8 cellular contexts compared by ENCODE assay signal in genomic region chr5:138543730-138544104, GRCh38. TPM values are rescaled to one million over a fixed set of nuclear protein-coding genes. Genes with fewer than 3 reads are reported as not detected.
DNase-seq lines count a peak whose midpoint lies in the region; ATAC-seq and TF ChIP-seq lines count a peak whose summit lies in the region.

No MANE protein-coding gene starts in this region.

- in situ Hi-C loops in gastrocnemius medialis (cut with MboI; ENCODE audit: low sequenced_read_pairs in 4 of 4) = no loop called here

- H3K36me3 ChIP-seq in heart right ventricle = peaks cover 0 to 15% (median 0%) of the 10 kb centered on the region in 9 donors
- H3K36me3 ChIP-seq in gastrocnemius medialis = no peaks in the 10 kb centered on the region

- 0 to 1% methylated on average over 12 of the region's 12 CpGs for WGBS in heart right ventricle, 2 donors

- H3K9me3 ChIP-seq in heart right ventricle (no peaks in the 10 kb centered on the region), gastrocnemius medialis (no peaks in the 10 kb centered on the region)

- no peak for TF ChIP-seq CTCF in WI38 (IDR thresholded peaks at IDR 0.05; ENCODE audit: low read depth, low read length)
- TF ChIP-seq CTCF in heart right ventricle (IDR thresholded peaks at IDR 0.05) = no peak
- no peak for TF ChIP-seq CTCF in gastrocnemius medialis (IDR thresholded peaks at IDR 0.05 in 4 of 5, conservative IDR thresholded peaks at IDR 0.05 in 1 of 5)

- TF ChIP-seq POLR2A in gastrocnemius medialis (IDR thresholded peaks at IDR 0.05) = no peak

- intact Hi-C loops in heart right ventricle (cut with DNase I) (loop anchor here in 6 of 10 donors (1.0 to 10.0 kb wide), 5 partner anchors 31 to 79 kb away; partner anchors contain the start of genes EGR1 (in 4 of the 6) and HSPA9 (in 4 of the 6)), gastrocnemius medialis (cut with DNase I; ENCODE audit: low total_unique reads) (loop anchor here (1.0 to 5.0 kb wide), 4 partner anchors 32 to 206 kb away; partner anchors contain the start of genes EGR1 and HSPA9)

- H3K27ac ChIP-seq in heart right ventricle = peak overlapping the region; percentile 91 to 99 (median 97)
- peak overlapping the region; percentile 95 to 100 (median 98) for H3K27ac ChIP-seq in gastrocnemius medialis

- ATAC-seq in HG02884 (IDR thresholded peaks at IDR 0.05; ENCODE audit: unreplicated experiment) = peak; percentile 41
- peak; percentile 53 to 78 (median 72) for ATAC-seq in heart right ventricle
- ATAC-seq in gastrocnemius medialis = peak; percentile 71 to 73

- peak; percentile 63 for DNase-seq in stimulated activated CD8-positive, alpha-beta memory T cell treated with anti-CD3 and anti-CD28 coated beads, Interleukin-12 subunit alpha, Interleukin-12 subunit beta, amount 100 ng/mL, for 24 hours (ENCODE audit: extremely low read depth)
- DNase-seq in stimulated activated CD8-positive, alpha-beta memory T cell treated with anti-CD3 and anti-CD28 coated beads, Interleukin-4, amount 100 ng/mL, for 48 hours = no peak
- DNase-seq in heart right ventricle = no peak
- no peak for DNase-seq in gastrocnemius medialis
- no peak for DNase-seq in NCI-H1048 (lab: John Stamatoyannopoulos, UW)
- DNase-seq in Kasumi-1 (lab: John Stamatoyannopoulos, UW) = no peak

- H3K4me3 ChIP-seq in WI38 (ENCODE audit: low read depth, low read length) (peak overlapping the region; percentile 98), heart right ventricle (peak overlapping the region; percentile 67 to 99 (median 92)), gastrocnemius medialis (peak overlapping the region; percentile 81 to 98 (median 88))

- no peaks in the 10 kb centered on the region for H3K27me3 ChIP-seq in heart right ventricle
- H3K27me3 ChIP-seq in gastrocnemius medialis = no peaks in the 10 kb centered on the region

- peaks cover 13 to 85% (median 64%) of the 10 kb centered on the region in 9 donors for H3K4me1 ChIP-seq in heart right ventricle
- peaks cover 71 to 72% of the 10 kb centered on the region in 2 donors for H3K4me1 ChIP-seq in gastrocnemius medialis

RNA-seq across cellular contexts. Expression of gene ETF1, which starts 0.7 kb away (rescaled TPM):
- total RNA-seq in heart right ventricle (100 to 1,000 TPM in 1 of 10 donors, 10 to 100 TPM in 9; 73.5 to 113 (median 83.9) TPM), gastrocnemius medialis (100 to 1,000 TPM in 3 of 4 donors, 10 to 100 TPM in 1; 99.9 to 139 (median 117) TPM)
- 10 to 100 TPM; 17.9 to 52.3 TPM for polyA plus RNA-seq in heart right ventricle

RNA-seq across cellular contexts. Expression of gene HSPA9, which starts 31.5 kb away (rescaled TPM):
- total RNA-seq in heart right ventricle (100 to 1,000 TPM; 246 to 415 (median 324) TPM), gastrocnemius medialis (100 to 1,000 TPM; 449 to 840 (median 569) TPM)
- polyA plus RNA-seq in heart right ventricle = 100 to 1,000 TPM in 1 of 2 donors, 10 to 100 TPM in 1; 82.9 to 240 TPM
